In genomic region chr4:60116592-60116991, GRCh38 we compare ENCODE assay signal across 4 cellular contexts.
TF ChIP-seq lines count a peak whose summit lies in the region.

No MANE protein-coding gene starts in this region.

TF ChIP-seq in HepG2, 621 proteins besides CTCF, POLR2A, EP300 and RAD21:
- TF ChIP-seq FOXM1 (CRISPR knock-in tag; IDR thresholded peaks at IDR 0.05) (no peak), ATF7 (IDR thresholded peaks at IDR 0.05) (peak; percentile 24; the same call in 1 of the 2 replicates), ATF7 (CRISPR knock-in tag; IDR thresholded peaks at IDR 0.05) (no peak)

TF ChIP-seq in IMR-90, 13 proteins besides CTCF, POLR2A, EP300 and RAD21:
- TF ChIP-seq, protein P1, sequence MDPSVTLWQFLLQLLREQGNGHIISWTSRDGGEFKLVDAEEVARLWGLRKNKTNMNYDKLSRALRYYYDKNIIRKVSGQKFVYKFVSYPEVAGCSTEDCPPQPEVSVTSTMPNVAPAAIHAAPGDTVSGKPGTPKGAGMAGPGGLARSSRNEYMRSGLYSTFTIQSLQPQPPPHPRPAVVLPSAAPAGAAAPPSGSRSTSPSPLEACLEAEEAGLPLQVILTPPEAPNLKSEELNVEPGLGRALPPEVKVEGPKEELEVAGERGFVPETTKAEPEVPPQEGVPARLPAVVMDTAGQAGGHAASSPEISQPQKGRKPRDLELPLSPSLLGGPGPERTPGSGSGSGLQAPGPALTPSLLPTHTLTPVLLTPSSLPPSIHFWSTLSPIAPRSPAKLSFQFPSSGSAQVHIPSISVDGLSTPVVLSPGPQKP (IDR thresholded peaks at IDR 0.05; ENCODE audit: borderline replicate concordance, low read depth, low read length), result no peak
- peak; percentile 67 for TF ChIP-seq CEBPB (IDR thresholded peaks at IDR 0.05; ENCODE audit: low read depth, low read length)

TF ChIP-seq in K562, 482 proteins besides CTCF, POLR2A, EP300 and RAD21:
- TF ChIP-seq ZNF740 (CRISPR knock-in tag; IDR thresholded peaks at IDR 0.05) (no peak), ZNF740 (tag; IDR thresholded peaks at IDR 0.05) (no peak), REST (CRISPR knock-in tag; IDR thresholded peaks at IDR 0.05; ENCODE audit: low read depth) (no peak), CEBPB (tag; IDR thresholded peaks at IDR 0.05) (peak; percentile 42; the same call in 1 of the 2 replicates), ZNF57 (CRISPR knock-in tag; IDR thresholded peaks at IDR 0.05) (no peak), MNT (conservative IDR thresholded peaks at IDR 0.05) (no peak), CEBPG (CRISPR knock-in tag; IDR thresholded peaks at IDR 0.05) (no peak), CEBPG (tag; conservative IDR thresholded peaks at IDR 0.05 in 1 of 2, IDR thresholded peaks at IDR 0.05 in 1 of 2) (peak in 1 of 2 experiments; percentile 80; a peak in 2 of 4 replicates)
- TF ChIP-seq, protein P2, sequence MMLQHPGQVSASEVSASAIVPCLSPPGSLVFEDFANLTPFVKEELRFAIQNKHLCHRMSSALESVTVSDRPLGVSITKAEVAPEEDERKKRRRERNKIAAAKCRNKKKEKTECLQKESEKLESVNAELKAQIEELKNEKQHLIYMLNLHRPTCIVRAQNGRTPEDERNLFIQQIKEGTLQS (IDR thresholded peaks at IDR 0.05), result peak; percentile 24; the same call in 1 of the 2 replicates
- TF ChIP-seq, protein P2 (CRISPR knock-in tag; conservative IDR thresholded peaks at IDR 0.05), result no peak
- TF ChIP-seq, protein P3, sequence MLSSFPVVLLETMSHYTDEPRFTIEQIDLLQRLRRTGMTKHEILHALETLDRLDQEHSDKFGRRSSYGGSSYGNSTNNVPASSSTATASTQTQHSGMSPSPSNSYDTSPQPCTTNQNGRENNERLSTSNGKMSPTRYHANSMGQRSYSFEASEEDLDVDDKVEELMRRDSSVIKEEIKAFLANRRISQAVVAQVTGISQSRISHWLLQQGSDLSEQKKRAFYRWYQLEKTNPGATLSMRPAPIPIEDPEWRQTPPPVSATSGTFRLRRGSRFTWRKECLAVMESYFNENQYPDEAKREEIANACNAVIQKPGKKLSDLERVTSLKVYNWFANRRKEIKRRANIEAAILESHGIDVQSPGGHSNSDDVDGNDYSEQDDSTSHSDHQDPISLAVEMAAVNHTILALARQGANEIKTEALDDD (IDR thresholded peaks at IDR 0.05), result no peak

TF ChIP-seq in H1, 55 proteins besides CTCF, POLR2A, EP300 and RAD21:
- TF ChIP-seq RBBP5 (IDR thresholded peaks at IDR 0.05; ENCODE audit: borderline replicate concordance, low read depth, low read length) (no peak), CEBPB (IDR thresholded peaks at IDR 0.05; ENCODE audit: low read depth, low read length) (peak; percentile 20; the same call in 1 of the 2 replicates), SRF (IDR thresholded peaks at IDR 0.05; ENCODE audit: low read depth, low read length) (no peak), JUN (IDR thresholded peaks at IDR 0.05; ENCODE audit: low read depth, low read length) (no peak), SIX5 (IDR thresholded peaks at IDR 0.05; ENCODE audit: low read depth, low read length) (no peak)
- TF ChIP-seq, protein P2 (IDR thresholded peaks at IDR 0.05; ENCODE audit: insufficient read depth, low read depth, low read length), result no peak
TF ChIP-seq in H1: peak in this region for 1.
